Comparison of ENCODE assay signal across 1 cellular context in genomic region chr17:76088041-76088867, GRCh38.
TF ChIP-seq lines count a peak whose summit lies in the region.

No MANE protein-coding gene starts in this region.

TF ChIP-seq in GM23338, 12 proteins besides CTCF, POLR2A, EP300 and RAD21 (continued from another document):
- TF ChIP-seq ZNF462 (CRISPR knock-in tag; IDR thresholded peaks at IDR 0.05), result no peak
- TF ChIP-seq ZNF114 (CRISPR knock-in tag; IDR thresholded peaks at IDR 0.05), result no peak
- no peak for TF ChIP-seq ETS1 (IDR thresholded peaks at IDR 0.05)
- TF ChIP-seq REST (IDR thresholded peaks at IDR 0.05; ENCODE audit: unreplicated experiment), result no peak
- no peak for TF ChIP-seq EZH2phosphoT487 (IDR thresholded peaks at IDR 0.05; ENCODE audit: unreplicated experiment)
- no peak for TF ChIP-seq STAT1 (IDR thresholded peaks at IDR 0.05; ENCODE audit: unreplicated experiment)
- TF ChIP-seq JUNB (IDR thresholded peaks at IDR 0.05; ENCODE audit: unreplicated experiment), result no peak
- no peak for TF ChIP-seq POLR2AphosphoS5 (IDR thresholded peaks at IDR 0.05; ENCODE audit: low read depth)
- TF ChIP-seq NANOG (IDR thresholded peaks at IDR 0.05; ENCODE audit: borderline replicate concordance), result no peak
